In the genomic region with DNA sequence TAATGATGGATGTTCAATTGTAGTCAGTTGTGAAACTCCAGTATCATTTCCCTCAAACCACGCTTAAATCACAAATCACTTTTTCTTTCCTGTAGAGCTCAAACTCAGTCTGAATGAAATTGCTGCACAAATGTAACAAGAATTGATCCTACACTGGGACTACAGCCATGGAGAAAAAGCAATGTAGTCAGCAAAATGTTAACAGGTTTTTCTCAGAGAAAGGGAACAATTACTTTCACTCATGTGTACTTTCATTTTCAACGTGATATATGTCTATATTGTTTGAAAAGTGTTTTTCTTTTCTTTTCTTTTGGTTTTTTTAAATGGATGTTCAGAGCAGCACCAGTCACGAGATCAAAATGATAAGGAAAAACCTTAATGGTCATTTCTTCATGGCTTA, we compare ENCODE assay signal across 19 cellular contexts. TPM values are rescaled to one million over a fixed set of nuclear protein-coding genes. Genes with fewer than 3 reads are reported as not detected.
DNase-seq lines count a peak whose midpoint lies in the region; ATAC-seq, FAIRE-seq and TF ChIP-seq lines count a peak whose summit lies in the region.
"Had no signal": no experiment of that assay in that cellular context is flagged by ENCODE, and none has a peak within 500 bp of the region (broad histone marks: within the 10 kb centered on the region; RNA-seq: fewer than 3 reads in every experiment).

No MANE protein-coding gene starts in this region.

- H3K27me3 ChIP-seq in K562 (ENCODE audit: control insufficient read depth in 2 of 2, insufficient read depth in 2 of 2, low read length in 2 of 2), result no peaks in the 10 kb centered on the region
- no peaks in the 10 kb centered on the region for H3K27me3 ChIP-seq in foreskin keratinocyte
- H3K27me3 ChIP-seq: BLaER1 treated with 17β-estradiol and CSF1 and Interleukin-3, amounts not matched to agents 10 nM and 100 nM had no signal

- peaks cover 4% of the 10 kb centered on the region for H3K9me3 Mint-ChIP-seq in activated CD4-positive, alpha-beta T cell treated with anti-CD3 and anti-CD28 coated beads, Interleukin-2, amount 10 ng/mL, durations not matched to agents 7 days and 5 days
- H3K9me3 Mint-ChIP-seq in activated CD4-positive, alpha-beta T cell treated with anti-CD3 and anti-CD28 coated beads for 36 hours (ENCODE audit: low read depth), result peaks cover 7% of the 10 kb centered on the region

- no peak for FAIRE-seq in A549 (lab: Jason Lieb, UNC)
- no peak for FAIRE-seq in K562 (lab: Jason Lieb, UNC)
- FAIRE-seq: G401.6, GM12892, GM19239, H1 had no signal

- TF ChIP-seq RAD21 in A549 (conservative IDR thresholded peaks at IDR 0.05 in 1 of 2, IDR thresholded peaks at IDR 0.05 in 1 of 2) (no peak), K562 (CRISPR knock-in tag; conservative IDR thresholded peaks at IDR 0.05 in 1 of 2, IDR thresholded peaks at IDR 0.05 in 1 of 2) (no peak)

- H4K20me1 ChIP-seq in OCI-LY7 (ENCODE audit: insufficient read depth, low read length) (no peaks in the 10 kb centered on the region), K562 (replicated peaks; ENCODE audit: control insufficient read depth, insufficient read depth, low read length) (no peaks in the 10 kb centered on the region)

- H3K27ac Mint-ChIP-seq in activated CD4-positive, alpha-beta T cell treated with anti-CD3 and anti-CD28 coated beads, Interleukin-2, amount 10 ng/mL, durations not matched to agents 7 days and 5 days, result peak overlapping the region; percentile 1
- no peak overlapping the region for H3K27ac Mint-ChIP-seq in activated CD4-positive, alpha-beta T cell treated with anti-CD3 and anti-CD28 coated beads for 36 hours
- H3K27ac Mint-ChIP-seq: CD4-positive, CD25-positive, alpha-beta regulatory T cell; HFFc6 had no signal

- H3K4me1 Mint-ChIP-seq in activated CD4-positive, alpha-beta T cell treated with anti-CD3 and anti-CD28 coated beads, Interleukin-2, amount 10 ng/mL, durations not matched to agents 7 days and 5 days, result peaks cover 7% of the 10 kb centered on the region
- H3K4me1 Mint-ChIP-seq in activated CD4-positive, alpha-beta T cell treated with anti-CD3 and anti-CD28 coated beads for 36 hours, result no peaks in the 10 kb centered on the region

- no peak for TF ChIP-seq EP300 in A549 (IDR thresholded peaks at IDR 0.05)
- no peak for TF ChIP-seq EP300 in K562 (IDR thresholded peaks at IDR 0.05; ENCODE audit: low read length)

- H3K36me3 ChIP-seq in OCI-LY7 (ENCODE audit: insufficient read depth, low read length) (peaks cover 98% of the 10 kb centered on the region), K562 (ENCODE audit: control insufficient read depth, insufficient read depth, low read length) (peaks cover 96% of the 10 kb centered on the region)

- in situ Hi-C loops in K562 (cut with MboI), result no loop called here
- in situ Hi-C loops in G401 (cut with HindIII; ENCODE audit: low sequenced_read_pairs), result no loop called here

- CTCF ChIA-PET in activated CD4-positive, alpha-beta T cell treated with anti-CD3 and anti-CD28 coated beads, Interleukin-2, amount 10 ng/mL, durations not matched to agents 7 days and 5 days (lab: Charles Lee), result no interaction called here
- CTCF ChIA-PET in activated CD4-positive, alpha-beta T cell treated with anti-CD3 and anti-CD28 coated beads for 36 hours (lab: Charles Lee), result interaction anchor here (0.6 kb wide), 1 partner anchor 42 kb away, joined by 3 read pairs; no protein-coding TSS in a partner anchor
- CTCF ChIA-PET in A549 (lab: Yijun Ruan, JAX) (no interaction called here), OCI-LY7 (lab: Charles Lee; ENCODE audit: unreplicated experiment) (no interaction called here), K562 (lab: Yijun Ruan, JAX; ENCODE audit: low intra/inter-chr PET ratio) (no interaction called here)

- H3K9me3 ChIP-seq in A549 (peaks cover 6% of the 10 kb centered on the region; the same call in 1 of the 3 replicates), OCI-LY7 (ENCODE audit: low read length) (peaks cover 11% of the 10 kb centered on the region; the same call in 1 of the 2 replicates), K562 (replicated peaks; ENCODE audit: control insufficient read depth, insufficient read depth, low read depth, low read length) (0 out of 2 replicates have a peak, but pooled peaks cover 4% of the 10 kb centered on the region)

- H3K36me3 Mint-ChIP-seq in activated CD4-positive, alpha-beta T cell treated with anti-CD3 and anti-CD28 coated beads, Interleukin-2, amount 10 ng/mL, durations not matched to agents 7 days and 5 days (ENCODE audit: low read depth), result peaks cover 83% of the 10 kb centered on the region
- H3K36me3 Mint-ChIP-seq in activated CD4-positive, alpha-beta T cell treated with anti-CD3 and anti-CD28 coated beads for 36 hours (ENCODE audit: low read depth), result peaks cover 81% of the 10 kb centered on the region

- H3K79me2 ChIP-seq in OCI-LY7 (ENCODE audit: insufficient read depth, low read depth, low read length), result no peaks in the 10 kb centered on the region
- H3K79me2 ChIP-seq in K562 (ENCODE audit: control insufficient read depth, insufficient read depth, low read length), result no peaks in the 10 kb centered on the region

- H3K4me2 ChIP-seq in A549 (no peak overlapping the region), OCI-LY7 (ENCODE audit: low read length) (no peak overlapping the region), K562 (ENCODE audit: insufficient read depth, low read length) (no peak overlapping the region)
- H3K4me2 ChIP-seq: BLaER1 treated with 17β-estradiol and CSF1 and Interleukin-3, amounts not matched to agents 10 nM and 100 nM had no signal

- H3K9ac ChIP-seq in K562 (ENCODE audit: insufficient read depth in 1 of 2, low read depth in 2 of 2, low read length in 2 of 2), result no peak overlapping the region
- H3K9ac ChIP-seq: BLaER1 treated with 17β-estradiol and CSF1 and Interleukin-3, amounts not matched to agents 10 nM and 100 nM had no signal

- H3K4me3 Mint-ChIP-seq in activated CD4-positive, alpha-beta T cell treated with anti-CD3 and anti-CD28 coated beads, Interleukin-2, amount 10 ng/mL, durations not matched to agents 7 days and 5 days, result no peak overlapping the region
- no peak overlapping the region for H3K4me3 Mint-ChIP-seq in activated CD4-positive, alpha-beta T cell treated with anti-CD3 and anti-CD28 coated beads for 36 hours
- H3K4me3 Mint-ChIP-seq: CD4-positive, CD25-positive, alpha-beta regulatory T cell; HFFc6 had no signal

- H3K4me1 ChIP-seq in A549 (no peaks in the 10 kb centered on the region), OCI-LY7 (ENCODE audit: insufficient read depth, low read length, poor library complexity, severe bottlenecking) (no peaks in the 10 kb centered on the region), K562 (replicated peaks in 1 of 2; ENCODE audit: control insufficient read depth in 2 of 2, insufficient read depth in 2 of 2, low read length in 2 of 2) (no peaks in the 10 kb centered on the region), foreskin keratinocyte (no peaks in the 10 kb centered on the region)
- H3K4me1 ChIP-seq: BLaER1 treated with 17β-estradiol and CSF1 and Interleukin-3, amounts not matched to agents 10 nM and 100 nM; HAP-1 had no signal

- no peaks in the 10 kb centered on the region for H3K27me3 Mint-ChIP-seq in activated CD4-positive, alpha-beta T cell treated with anti-CD3 and anti-CD28 coated beads, Interleukin-2, amount 10 ng/mL, durations not matched to agents 7 days and 5 days
- no peaks in the 10 kb centered on the region for H3K27me3 Mint-ChIP-seq in activated CD4-positive, alpha-beta T cell treated with anti-CD3 and anti-CD28 coated beads for 36 hours
- H3K27me3 Mint-ChIP-seq: CD4-positive, CD25-positive, alpha-beta regulatory T cell had no signal

- DNase-seq in activated CD4-positive, alpha-beta T cell treated with anti-CD3 and anti-CD28 coated beads, Interleukin-2, amount 10 ng/mL, durations not matched to agents 7 days and 5 days, result no peak
- DNase-seq in activated CD4-positive, alpha-beta T cell treated with anti-CD3 and anti-CD28 coated beads for 36 hours, result no peak
- no peak for DNase-seq in A549 (ENCODE audit: low read depth in 1 of 2, low spot score in 1 of 2)
- DNase-seq in OCI-LY7 (ENCODE audit: low spot score), result no peak
- DNase-seq in K562 (ENCODE audit: extremely low read depth in 1 of 4, low spot score in 3 of 4), result no peak
- no peak for DNase-seq in foreskin keratinocyte
- no peak for DNase-seq in G401 (ENCODE audit: low spot score)
- DNase-seq: 8988T; ACHN; Calu3; CD4-positive, CD25-positive, alpha-beta regulatory T cell; DMS 273 treated with DMSO at 0.1 percent for 48 hours; HFFc6 had no signal

- POLR2A ChIA-PET in activated CD4-positive, alpha-beta T cell treated with anti-CD3 and anti-CD28 coated beads, Interleukin-2, amount 10 ng/mL, durations not matched to agents 7 days and 5 days (lab: Charles Lee), result no interaction called here
- POLR2A ChIA-PET in activated CD4-positive, alpha-beta T cell treated with anti-CD3 and anti-CD28 coated beads for 36 hours (lab: Charles Lee), result no interaction called here
- POLR2A ChIA-PET in A549 (lab: Yijun Ruan, JAX), result no interaction called here
- POLR2A ChIA-PET in OCI-LY7 (lab: Charles Lee), result no interaction called here
- POLR2A ChIA-PET in K562 (lab: Yijun Ruan, JAX), result no interaction called here

- WGBS in A549 (ENCODE audit: missing lambda C conversion rate), result 91% methylated on average over 3 of the region's 3 CpGs
- WGBS in K562 (ENCODE audit: insufficient coverage, low coverage, missing lambda C conversion rate), result 90% methylated on average over 3 of the region's 3 CpGs

- H3K9me1 ChIP-seq in K562 (ENCODE audit: control insufficient read depth, insufficient read depth, low read length), result no peaks in the 10 kb centered on the region

- H3K9me2 ChIP-seq in OCI-LY7 (ENCODE audit: insufficient read depth, low read length), result no peaks in the 10 kb centered on the region

- H2AFZ ChIP-seq in OCI-LY7 (ENCODE audit: low read length) (no peak overlapping the region), K562 (ENCODE audit: low read depth, low read length) (no peak overlapping the region)

- TSS peak; percentile 33 for BruUV-seq in OCI-LY7 (replicated peaks; lab: Mats Ljungman, UMichigan)
- no TSS peak for BruUV-seq in K562 (replicated peaks; lab: Mats Ljungman, UMichigan)

- no peak for TF ChIP-seq CTCF in A549 (IDR thresholded peaks at IDR 0.05)
- no peak for TF ChIP-seq CTCF in OCI-LY7 (conservative IDR thresholded peaks at IDR 0.05; ENCODE audit: low read length)
- no peak for TF ChIP-seq CTCF in K562 (IDR thresholded peaks at IDR 0.05 in 2 of 3, conservative IDR thresholded peaks at IDR 0.05 in 1 of 3; ENCODE audit: insufficient read depth in 2 of 3, low read depth in 1 of 3, low read length in 3 of 3)
- TF ChIP-seq CTCF in foreskin keratinocyte (conservative IDR thresholded peaks at IDR 0.05), result no peak

- intact Hi-C loops in activated CD4-positive, alpha-beta T cell treated with anti-CD3 and anti-CD28 coated beads for 36 hours (cut with DNase I, micrococcal nuclease), result no loop called here
- intact Hi-C loops in OCI-LY7 (cut with micrococcal nuclease; ENCODE audit: unreplicated experiment), result no loop called here
- intact Hi-C loops in K562 (cut with micrococcal nuclease), result no loop called here

- ATAC-seq in activated CD4-positive, alpha-beta T cell treated with anti-CD3 and anti-CD28 coated beads for 36 hours, result no peak
- ATAC-seq in A549, result no peak
- ATAC-seq in K562, result no peak
- no peak for ATAC-seq in foreskin keratinocyte

- H3K4me3 ChIP-seq in A549 (no peak overlapping the region), OCI-LY7 (ENCODE audit: low read depth, low read length, poor library complexity, severe bottlenecking) (no peak overlapping the region), K562 (no peak overlapping the region)
- H3K4me3 ChIP-seq: BLaER1 treated with 17β-estradiol and CSF1 and Interleukin-3, amounts not matched to agents 10 nM and 100 nM; HAP-1 had no signal

- no peak for TF ChIP-seq POLR2A in A549 (IDR thresholded peaks at IDR 0.05; ENCODE audit: low read length)
- TF ChIP-seq POLR2A in K562 (conservative IDR thresholded peaks at IDR 0.05), result no peak

- H3K27ac ChIP-seq in A549, result no peak overlapping the region
- no peak overlapping the region for H3K27ac ChIP-seq in OCI-LY7 (ENCODE audit: low read depth, low read length, poor library complexity, severe bottlenecking)
- H3K27ac ChIP-seq in K562 (ENCODE audit: extremely low read depth, low read depth, low read length), result no peak overlapping the region
- H3K27ac ChIP-seq in foreskin keratinocyte, result no peak overlapping the region
- H3K27ac ChIP-seq: BLaER1 treated with 17β-estradiol and CSF1 and Interleukin-3, amounts not matched to agents 10 nM and 100 nM had no signal

RNA-seq across cellular contexts. Expression of gene SDAD1, which starts 22.7 kb away (rescaled TPM):
- total RNA-seq in activated CD4-positive, alpha-beta T cell treated with anti-CD3 and anti-CD28 coated beads, Interleukin-2, amount 10 ng/mL, durations not matched to agents 7 days and 5 days, result 10 to 100 TPM; 48.2 to 59.6 TPM
- 10 to 100 TPM; 49.1 to 56.6 TPM for total RNA-seq in activated CD4-positive, alpha-beta T cell treated with anti-CD3 and anti-CD28 coated beads for 36 hours
- 18.3 and 18.9 TPM in 2 replicates for polyA plus RNA-seq in A549 (2011; rRNA removed)
- polyA plus RNA-seq in A549 (2012; cell fraction: cytosol; rRNA removed), result 4.2 and 4.5 TPM in 2 replicates
- 2.8 and 3.1 TPM in 2 replicates for polyA plus RNA-seq in A549 (2012; cell fraction: nucleus; rRNA removed)
- polyA plus RNA-seq in A549 (2017; fragmentation: RNase III; extraction: RNeasy Plus Mini Kit Qiagen cat#74134 plus additional on column Dnase treatment), result 12.0 to 12.6 TPM (median 12.3 TPM) in 3 replicates
- polyA minus RNA-seq in A549 (2011; rRNA and poly(A)+ RNA removed), result 7.9 and 8.6 TPM in 2 replicates
- 21.4 and 23.0 TPM in 2 replicates for total RNA-seq in OCI-LY7 (2014; rRNA removed; shearing (Covaris generic))
- 42.7 and 46.7 TPM in 2 replicates for total RNA-seq in OCI-LY7 (2022)
- total RNA-seq in K562 (2011; cell fraction: chromatin; rRNA removed; ENCODE audit: low replicate concordance), result 16.8 and 34.6 TPM in 2 replicates
- total RNA-seq in K562 (2011; cell fraction: nucleolus; rRNA removed), result 10.2 and 10.8 TPM in 2 replicates
- total RNA-seq in K562 (2011; cell fraction: nucleoplasm; rRNA removed), result 15.4 and 19.2 TPM in 2 replicates
- 28.2 and 42.6 TPM in 2 replicates for total RNA-seq in K562 (2014; rRNA removed)
- 54.1 and 64.9 TPM in 2 replicates for total RNA-seq in K562 (2014; rRNA removed; fragmentation: Illumina TruSeq; extraction: Trizol)
- total RNA-seq in K562 (2015; rRNA removed; fragmentation: Illumina TruSeq; extraction: Trizol), result 46.6 and 48.6 TPM in 2 replicates
- 47.8 and 54.3 TPM in 2 replicates for total RNA-seq in K562 (2021)
- 21.7 and 30.4 TPM in 2 replicates for polyA plus RNA-seq in K562 (2011; rRNA removed)
- polyA plus RNA-seq in K562 (2011; cell fraction: cytosol; rRNA removed), result 6.4 and 10.7 TPM in 2 replicates
- 11.3 and 14.5 TPM in 2 replicates for polyA plus RNA-seq in K562 (2011; cell fraction: nucleus; rRNA removed)
- polyA plus RNA-seq in K562 (2012), result 30.0 and 33.1 TPM in 2 replicates
- polyA plus RNA-seq in K562 (2014; fragmentation: Illumina TruSeq; extraction: Trizol), result 57.4 and 61.7 TPM in 2 replicates
- polyA plus RNA-seq in K562 (2014; fragmentation: Nextera tagmentation; extraction: Ambion mirVana), result 100 to 1,000 TPM in 1 of 2 experiments, 10 to 100 TPM in 1; 71.4 to 115 TPM
- 30.3 and 32.1 TPM in 2 replicates for polyA plus RNA-seq in K562 (2014; rRNA removed)
- polyA minus RNA-seq in K562 (2011; rRNA and poly(A)+ RNA removed), result 43.5 and 45.5 TPM in 2 replicates
- 13.3 and 22.3 TPM in 2 replicates for polyA minus RNA-seq in K562 (2011; cell fraction: cytosol; rRNA and poly(A)+ RNA removed)
- 8.9 and 15.1 TPM in 2 replicates for polyA minus RNA-seq in K562 (2011; cell fraction: nucleus; rRNA and poly(A)+ RNA removed)
- 37.6 and 38.8 TPM in 2 replicates for total RNA-seq in foreskin keratinocyte
- 11.8 and 14.9 TPM in 2 replicates for polyA plus RNA-seq in foreskin keratinocyte
- 24.2 and 47.0 TPM in 2 replicates for total RNA-seq in G401 (2014; rRNA removed; shearing (Covaris generic))

RNA-seq across cellular contexts. Expression of gene NAAA, which starts 27.3 kb away (rescaled TPM):
- total RNA-seq in activated CD4-positive, alpha-beta T cell treated with anti-CD3 and anti-CD28 coated beads, Interleukin-2, amount 10 ng/mL, durations not matched to agents 7 days and 5 days, result 10 to 100 TPM; 39.6 to 41.1 TPM
- total RNA-seq in activated CD4-positive, alpha-beta T cell treated with anti-CD3 and anti-CD28 coated beads for 36 hours, result 10 to 100 TPM; 21.2 to 26.8 TPM
- 29.3 and 31.8 TPM in 2 replicates for polyA plus RNA-seq in A549 (2011; rRNA removed)
- 31.5 and 32.1 TPM in 2 replicates for polyA plus RNA-seq in A549 (2012; cell fraction: cytosol; rRNA removed)
- 35.7 and 48.3 TPM in 2 replicates for polyA plus RNA-seq in A549 (2012; cell fraction: nucleus; rRNA removed)
- 20.3 to 27.0 TPM (median 23.7 TPM) in 3 replicates for polyA plus RNA-seq in A549 (2017; fragmentation: RNase III; extraction: RNeasy Plus Mini Kit Qiagen cat#74134 plus additional on column Dnase treatment)
- polyA minus RNA-seq in A549 (2011; rRNA and poly(A)+ RNA removed), result 19.8 and 21.9 TPM in 2 replicates
- total RNA-seq in OCI-LY7 (2014; rRNA removed; shearing (Covaris generic)), result 21.5 and 29.9 TPM in 2 replicates
- 15.3 and 19.3 TPM in 2 replicates for total RNA-seq in OCI-LY7 (2022)
- total RNA-seq in K562 (2011; cell fraction: chromatin; rRNA removed; ENCODE audit: low replicate concordance), result 9.4 and 13.7 TPM in 2 replicates
- total RNA-seq in K562 (2011; cell fraction: nucleolus; rRNA removed), result 16.6 and 18.8 TPM in 2 replicates
- 16.1 and 20.8 TPM in 2 replicates for total RNA-seq in K562 (2011; cell fraction: nucleoplasm; rRNA removed)
- total RNA-seq in K562 (2014; rRNA removed), result 6.8 and 10.3 TPM in 2 replicates
- total RNA-seq in K562 (2014; rRNA removed; fragmentation: Illumina TruSeq; extraction: Trizol), result 5.1 and 5.2 TPM in 2 replicates
- total RNA-seq in K562 (2015; rRNA removed; fragmentation: Illumina TruSeq; extraction: Trizol), result 6.6 and 6.7 TPM in 2 replicates
- 5.4 and 7.5 TPM in 2 replicates for total RNA-seq in K562 (2021)
- 6.0 and 7.9 TPM in 2 replicates for polyA plus RNA-seq in K562 (2011; rRNA removed)
- polyA plus RNA-seq in K562 (2011; cell fraction: cytosol; rRNA removed), result 5.6 and 13.1 TPM in 2 replicates
- polyA plus RNA-seq in K562 (2011; cell fraction: nucleus; rRNA removed), result 5.7 and 6.9 TPM in 2 replicates
- 5.4 and 7.8 TPM in 2 replicates for polyA plus RNA-seq in K562 (2012)
- 5.9 and 6.4 TPM in 2 replicates for polyA plus RNA-seq in K562 (2014; fragmentation: Illumina TruSeq; extraction: Trizol)
- 1 to 10 TPM; 1.3 to 1.9 TPM for polyA plus RNA-seq in K562 (2014; fragmentation: Nextera tagmentation; extraction: Ambion mirVana)
- polyA plus RNA-seq in K562 (2014; rRNA removed), result 7.3 and 9.4 TPM in 2 replicates
- 5.9 and 6.8 TPM in 2 replicates for polyA minus RNA-seq in K562 (2011; rRNA and poly(A)+ RNA removed)
- polyA minus RNA-seq in K562 (2011; cell fraction: cytosol; rRNA and poly(A)+ RNA removed), result 3.4 and 7.4 TPM in 2 replicates
- polyA minus RNA-seq in K562 (2011; cell fraction: nucleus; rRNA and poly(A)+ RNA removed), result 4.6 and 6.4 TPM in 2 replicates
- 5.7 and 10.4 TPM in 2 replicates for total RNA-seq in foreskin keratinocyte
- 4.1 and 6.3 TPM in 2 replicates for polyA plus RNA-seq in foreskin keratinocyte
- 23.5 and 50.0 TPM in 2 replicates for total RNA-seq in G401 (2014; rRNA removed; shearing (Covaris generic))

RNA-seq across cellular contexts. Expression of gene CXCL9, which starts 39.2 kb away (rescaled TPM):
- under 1 TPM in 1 of 2 experiments, not detected in 1; 0.15 TPM for total RNA-seq in activated CD4-positive, alpha-beta T cell treated with anti-CD3 and anti-CD28 coated beads, Interleukin-2, amount 10 ng/mL, durations not matched to agents 7 days and 5 days
- under 1 TPM; 0.23 to 0.33 TPM for total RNA-seq in activated CD4-positive, alpha-beta T cell treated with anti-CD3 and anti-CD28 coated beads for 36 hours
- polyA plus RNA-seq in A549 (2011; rRNA removed) (not detected in 2 replicates), A549 (2017; fragmentation: RNase III; extraction: RNeasy Plus Mini Kit Qiagen cat#74134 plus additional on column Dnase treatment) (not detected in 3 replicates), K562 (2011; rRNA removed) (not detected in 2 replicates), K562 (2014; fragmentation: Illumina TruSeq; extraction: Trizol) (not detected in 2 replicates), K562 (2014; fragmentation: Nextera tagmentation; extraction: Ambion mirVana) (not detected), K562 (2014; rRNA removed) (not detected in 2 replicates), foreskin keratinocyte (0.01 TPM in 1 of 2 replicates, not detected in the other)
- not detected in 2 replicates for polyA plus RNA-seq in A549 (2012; cell fraction: cytosol; rRNA removed)
- not detected in 2 replicates for polyA plus RNA-seq in A549 (2012; cell fraction: nucleus; rRNA removed)
- not detected in 2 replicates for polyA minus RNA-seq in A549 (2011; rRNA and poly(A)+ RNA removed)
- 0.13 TPM in 1 of 2 replicates, not detected in the other for total RNA-seq in OCI-LY7 (2014; rRNA removed; shearing (Covaris generic))
- total RNA-seq in OCI-LY7 (2022) (not detected in 2 replicates), K562 (2014; rRNA removed) (not detected in 2 replicates), K562 (2014; rRNA removed; fragmentation: Illumina TruSeq; extraction: Trizol) (not detected in 2 replicates), K562 (2015; rRNA removed; fragmentation: Illumina TruSeq; extraction: Trizol) (not detected in 2 replicates), K562 (2021) (not detected in 2 replicates), foreskin keratinocyte (not detected in 2 replicates)
- total RNA-seq in K562 (2011; cell fraction: chromatin; rRNA removed; ENCODE audit: low replicate concordance), result not detected in 2 replicates
- not detected in 2 replicates for total RNA-seq in K562 (2011; cell fraction: nucleolus; rRNA removed)
- not detected in 2 replicates for total RNA-seq in K562 (2011; cell fraction: nucleoplasm; rRNA removed)
- polyA plus RNA-seq in K562 (2011; cell fraction: cytosol; rRNA removed), result not detected in 2 replicates
- polyA plus RNA-seq in K562 (2011; cell fraction: nucleus; rRNA removed), result not detected in 2 replicates
- polyA plus RNA-seq in K562 (2012), result not detected in 2 replicates
- not detected in 2 replicates for polyA minus RNA-seq in K562 (2011; rRNA and poly(A)+ RNA removed)
- not detected in 2 replicates for polyA minus RNA-seq in K562 (2011; cell fraction: cytosol; rRNA and poly(A)+ RNA removed)
- not detected in 2 replicates for polyA minus RNA-seq in K562 (2011; cell fraction: nucleus; rRNA and poly(A)+ RNA removed)
- total RNA-seq in G401 (2014; rRNA removed; shearing (Covaris generic)), result not detected in 2 replicates
- total RNA-seq: Calu3; CD4-positive, CD25-positive, alpha-beta regulatory T cell; H1; HFFc6 had no signal
- polyA plus RNA-seq: CD4-positive, CD25-positive, alpha-beta regulatory T cell; H1 had no signal

RNA-seq across cellular contexts. Expression of gene CXCL10, which starts 55.2 kb away (rescaled TPM):
- total RNA-seq in activated CD4-positive, alpha-beta T cell treated with anti-CD3 and anti-CD28 coated beads, Interleukin-2, amount 10 ng/mL, durations not matched to agents 7 days and 5 days, result under 1 TPM; 0.27 to 0.40 TPM
- total RNA-seq in activated CD4-positive, alpha-beta T cell treated with anti-CD3 and anti-CD28 coated beads for 36 hours, result 1 to 10 TPM; 1.0 to 1.1 TPM
- not detected in 2 replicates for polyA plus RNA-seq in A549 (2011; rRNA removed)
- polyA plus RNA-seq in A549 (2012; cell fraction: cytosol; rRNA removed), result not detected in 2 replicates
- not detected in 2 replicates for polyA plus RNA-seq in A549 (2012; cell fraction: nucleus; rRNA removed)
- not detected in 3 replicates for polyA plus RNA-seq in A549 (2017; fragmentation: RNase III; extraction: RNeasy Plus Mini Kit Qiagen cat#74134 plus additional on column Dnase treatment)
- polyA minus RNA-seq in A549 (2011; rRNA and poly(A)+ RNA removed), result not detected in 2 replicates
- not detected in 2 replicates for total RNA-seq in OCI-LY7 (2014; rRNA removed; shearing (Covaris generic))
- not detected in 2 replicates for total RNA-seq in OCI-LY7 (2022)
- total RNA-seq in K562 (2011; cell fraction: chromatin; rRNA removed; ENCODE audit: low replicate concordance), result not detected in 2 replicates
- total RNA-seq in K562 (2011; cell fraction: nucleolus; rRNA removed), result not detected in 2 replicates
- total RNA-seq in K562 (2011; cell fraction: nucleoplasm; rRNA removed), result not detected in 2 replicates
- total RNA-seq in K562 (2014; rRNA removed), result not detected in 2 replicates
- not detected in 2 replicates for total RNA-seq in K562 (2014; rRNA removed; fragmentation: Illumina TruSeq; extraction: Trizol)
- 0.15 TPM in 1 of 2 replicates, not detected in the other for total RNA-seq in K562 (2015; rRNA removed; fragmentation: Illumina TruSeq; extraction: Trizol)
- total RNA-seq in K562 (2021), result 0.18 TPM in 1 of 2 replicates, not detected in the other
- polyA plus RNA-seq in K562 (2011; rRNA removed), result not detected in 2 replicates
- not detected in 2 replicates for polyA plus RNA-seq in K562 (2011; cell fraction: cytosol; rRNA removed)
- polyA plus RNA-seq in K562 (2011; cell fraction: nucleus; rRNA removed), result not detected in 2 replicates
- polyA plus RNA-seq in K562 (2012), result 0.23 and 0.83 TPM in 2 replicates
- not detected in 2 replicates for polyA plus RNA-seq in K562 (2014; fragmentation: Illumina TruSeq; extraction: Trizol)
- polyA plus RNA-seq in K562 (2014; fragmentation: Nextera tagmentation; extraction: Ambion mirVana), result under 1 TPM in 1 of 2 experiments, not detected in 1; 0.06 TPM
- polyA plus RNA-seq in K562 (2014; rRNA removed), result 0.08 TPM in 1 of 2 replicates, not detected in the other
- not detected in 2 replicates for polyA minus RNA-seq in K562 (2011; rRNA and poly(A)+ RNA removed)
- not detected in 2 replicates for polyA minus RNA-seq in K562 (2011; cell fraction: cytosol; rRNA and poly(A)+ RNA removed)
- not detected in 2 replicates for polyA minus RNA-seq in K562 (2011; cell fraction: nucleus; rRNA and poly(A)+ RNA removed)
- 0.28 and 0.44 TPM in 2 replicates for total RNA-seq in foreskin keratinocyte
- polyA plus RNA-seq in foreskin keratinocyte, result 0.21 and 0.30 TPM in 2 replicates
- total RNA-seq in G401 (2014; rRNA removed; shearing (Covaris generic)), result not detected in 2 replicates
- total RNA-seq: CD4-positive, CD25-positive, alpha-beta regulatory T cell; H1; HFFc6 had no signal
- polyA plus RNA-seq: CD4-positive, CD25-positive, alpha-beta regulatory T cell; H1 had no signal
